8 cellular contexts compared by ENCODE assay signal in the genomic region with DNA sequence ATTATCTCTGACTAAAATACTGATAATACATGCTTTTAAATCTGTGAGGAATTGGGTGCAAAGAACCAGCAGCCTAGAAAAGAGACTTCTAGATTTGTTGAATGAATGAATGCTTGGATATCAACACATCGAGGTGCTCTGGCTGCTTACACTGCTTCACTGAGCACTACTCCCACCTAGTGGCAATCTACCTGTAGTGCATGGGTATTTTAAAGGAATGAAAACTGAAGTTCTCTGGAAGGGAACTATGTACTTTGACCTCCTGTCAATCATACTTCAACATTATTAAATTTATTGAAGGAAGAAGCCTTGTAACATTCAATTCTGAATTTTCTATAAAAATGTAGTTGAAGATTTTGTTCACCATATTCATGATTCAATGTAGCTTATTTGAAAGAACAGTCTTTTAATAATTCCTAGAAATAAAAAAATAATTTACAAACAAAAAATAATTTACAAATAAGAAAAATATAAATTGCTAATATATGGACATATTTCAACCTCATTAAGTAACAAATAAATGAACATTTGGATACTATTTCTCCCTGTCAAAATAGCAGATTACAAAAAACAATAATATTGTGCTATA.
DNase-seq lines count a peak whose midpoint lies in the region; ATAC-seq and TF ChIP-seq lines count a peak whose summit lies in the region.

No MANE protein-coding gene starts in this region.

- intact Hi-C loops in left lung (cut with DNase I), result loop anchor here in 1 of 2 donors (10.0 kb wide), 1 partner anchor 209 kb away; no protein-coding TSS in a partner anchor

- no peaks in the 10 kb centered on the region for H3K27me3 ChIP-seq in left lung

- H3K36me3 ChIP-seq in left lung, result no peaks in the 10 kb centered on the region

- peak; percentile 99 for TF ChIP-seq CTCF in AG10803 (conservative IDR thresholded peaks at IDR 0.05; ENCODE audit: low read length)
- peak; percentile 99 for TF ChIP-seq CTCF in chondrocyte (IDR thresholded peaks at IDR 0.05)
- TF ChIP-seq CTCF in left lung (IDR thresholded peaks at IDR 0.05), result peak; percentile 72 to 89

- H3K4me3 ChIP-seq in AG10803 (ENCODE audit: low read length) (no peak overlapping the region), left lung (no peak overlapping the region)

- H3K9me3 Mint-ChIP-seq in T-helper 2 cell treated with Interferon-gamma antibody and Interleukin-4, amounts not matched to agents 5 μg/mL and 100 μg/mL, for 36 hours, result no peaks in the 10 kb centered on the region
- no peaks in the 10 kb centered on the region for H3K9me3 Mint-ChIP-seq in chondrocyte (ENCODE audit: low read depth)
- H3K9me3 Mint-ChIP-seq in stimulated activated effector memory CD8-positive, alpha-beta T cell treated with anti-CD3 and anti-CD28 coated beads, Interleukin-12 subunit alpha, Interleukin-12 subunit beta, amount 100 ng/mL, for 72 hours, result no peaks in the 10 kb centered on the region

- H3K27me3 Mint-ChIP-seq in T-helper 2 cell treated with Interferon-gamma antibody and Interleukin-4, amounts not matched to agents 5 μg/mL and 100 μg/mL, for 36 hours (ENCODE audit: low read depth), result peaks cover 16% of the 10 kb centered on the region
- peaks cover 24% of the 10 kb centered on the region for H3K27me3 Mint-ChIP-seq in chondrocyte (ENCODE audit: low read depth)

- peak; percentile 52 for DNase-seq in AG10803 (ENCODE audit: low read depth)
- DNase-seq in NCI-H1105 (lab: John Stamatoyannopoulos, UW), result peak; percentile 2
- peak; percentile 33 for DNase-seq in T-helper 2 cell treated with Interferon-gamma antibody and Interleukin-4, amounts not matched to agents 5 μg/mL and 100 μg/mL, for 36 hours (ENCODE audit: low spot score)
- no peak for DNase-seq in chondrocyte (ENCODE audit: low spot score)
- DNase-seq in left lung, result no peak
- DNase-seq in stimulated activated effector memory CD8-positive, alpha-beta T cell treated with anti-CD3 and anti-CD28 coated beads, Interleukin-12 subunit alpha, Interleukin-12 subunit beta, amount 100 ng/mL, for 72 hours (ENCODE audit: low spot score in 2 of 2), result peak; percentile 5 to 65

- H3K36me3 Mint-ChIP-seq in T-helper 2 cell treated with Interferon-gamma antibody and Interleukin-4, amounts not matched to agents 5 μg/mL and 100 μg/mL, for 36 hours (ENCODE audit: low read depth), result no peaks in the 10 kb centered on the region
- no peaks in the 10 kb centered on the region for H3K36me3 Mint-ChIP-seq in chondrocyte (ENCODE audit: low read depth)
- H3K36me3 Mint-ChIP-seq in stimulated activated effector memory CD8-positive, alpha-beta T cell treated with anti-CD3 and anti-CD28 coated beads, Interleukin-12 subunit alpha, Interleukin-12 subunit beta, amount 100 ng/mL, for 72 hours, result no peaks in the 10 kb centered on the region

- peak; percentile 85 for ATAC-seq in GM18498 (IDR thresholded peaks at IDR 0.05; ENCODE audit: unreplicated experiment)
- peak; percentile 92 for ATAC-seq in HG02798 (IDR thresholded peaks at IDR 0.05; ENCODE audit: poor library complexity, unreplicated experiment)
- ATAC-seq in left lung, result peak; percentile 96
- peak; percentile 57 for ATAC-seq in stimulated activated effector memory CD8-positive, alpha-beta T cell treated with anti-CD3 and anti-CD28 coated beads, Interleukin-12 subunit alpha, Interleukin-12 subunit beta, amount 100 ng/mL, for 72 hours

- H3K27ac ChIP-seq in left lung, result no peak overlapping the region

- no peak overlapping the region for H3K4me3 Mint-ChIP-seq in T-helper 2 cell treated with Interferon-gamma antibody and Interleukin-4, amounts not matched to agents 5 μg/mL and 100 μg/mL, for 36 hours
- no peak overlapping the region for H3K4me3 Mint-ChIP-seq in chondrocyte (ENCODE audit: unreplicated experiment)
- H3K4me3 Mint-ChIP-seq in stimulated activated effector memory CD8-positive, alpha-beta T cell treated with anti-CD3 and anti-CD28 coated beads, Interleukin-12 subunit alpha, Interleukin-12 subunit beta, amount 100 ng/mL, for 72 hours, result no peak overlapping the region

- no peaks in the 10 kb centered on the region for H3K4me1 ChIP-seq in left lung

- H3K27ac Mint-ChIP-seq in T-helper 2 cell treated with Interferon-gamma antibody and Interleukin-4, amounts not matched to agents 5 μg/mL and 100 μg/mL, for 36 hours, result no peak overlapping the region
- no peak overlapping the region for H3K27ac Mint-ChIP-seq in chondrocyte (ENCODE audit: unreplicated experiment)
- H3K27ac Mint-ChIP-seq in stimulated activated effector memory CD8-positive, alpha-beta T cell treated with anti-CD3 and anti-CD28 coated beads, Interleukin-12 subunit alpha, Interleukin-12 subunit beta, amount 100 ng/mL, for 72 hours, result no peak overlapping the region

- no peaks in the 10 kb centered on the region for H3K9me3 ChIP-seq in left lung

- H3K4me1 Mint-ChIP-seq in T-helper 2 cell treated with Interferon-gamma antibody and Interleukin-4, amounts not matched to agents 5 μg/mL and 100 μg/mL, for 36 hours (ENCODE audit: low read depth), result no peaks in the 10 kb centered on the region
- no peaks in the 10 kb centered on the region for H3K4me1 Mint-ChIP-seq in chondrocyte (ENCODE audit: low read depth)
- no peaks in the 10 kb centered on the region for H3K4me1 Mint-ChIP-seq in stimulated activated effector memory CD8-positive, alpha-beta T cell treated with anti-CD3 and anti-CD28 coated beads, Interleukin-12 subunit alpha, Interleukin-12 subunit beta, amount 100 ng/mL, for 72 hours

Comparison
In these comparisons a context has a peak if more than half of its experiments do, and no peak if none do; other contexts are left out.
1. DNase-seq: peak in AG10803 (single experiment), NCI-H1105 (single experiment), T-helper 2 cell treated with Interferon-gamma antibody and Interleukin-4, amounts not matched to agents 5 μg/mL and 100 μg/mL, for 36 hours (single experiment) and stimulated activated effector memory CD8-positive, alpha-beta T cell treated with anti-CD3 and anti-CD28 coated beads, Interleukin-12 subunit alpha, Interleukin-12 subunit beta, amount 100 ng/mL, for 72 hours (2 of 2); none in chondrocyte (single experiment) and left lung (0 of 2).
2. Peak in every context shown above with its lines, with median percentiles within 50 percentile points of each other: CTCF ChIP-seq and ATAC-seq.